Comparison of ENCODE assay signal across 14 cellular contexts in the genomic region with DNA sequence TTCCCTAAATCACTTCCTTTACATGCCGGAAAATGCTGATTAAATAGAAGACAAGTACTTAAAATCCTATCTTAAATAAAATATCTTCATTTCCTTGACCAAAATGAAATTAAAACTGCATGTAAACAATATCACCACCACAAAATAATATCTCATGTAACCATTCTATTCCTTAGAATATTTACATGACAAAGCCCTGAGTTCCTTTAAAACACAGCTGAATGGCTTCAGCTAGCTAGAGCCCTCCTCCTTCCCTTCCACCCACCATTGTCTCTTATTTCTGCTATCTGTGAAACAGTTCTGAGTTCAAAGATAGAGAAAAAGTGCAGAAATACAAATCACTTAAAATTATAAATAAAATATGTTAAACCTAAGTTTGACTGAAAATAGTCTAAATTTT.
DNase-seq lines count a peak whose midpoint lies in the region; ATAC-seq and TF ChIP-seq lines count a peak whose summit lies in the region.
"Had no signal": no experiment of that assay in that cellular context is flagged by ENCODE, and none has a peak within 500 bp of the region (broad histone marks: within the 10 kb centered on the region; RNA-seq: fewer than 3 reads in every experiment).

No MANE protein-coding gene starts in this region.

- dilution Hi-C loops in IMR-90 (cut with HindIII; ENCODE audit: low sequenced_read_pairs, unreplicated experiment), result no loop called here

- H4K5ac ChIP-seq in IMR-90 (ENCODE audit: low read depth, low read length), result no peak overlapping the region

- no peak overlapping the region for H3K23ac ChIP-seq in IMR-90 (ENCODE audit: low read depth, low read length)

- H3K4ac ChIP-seq in IMR-90 (ENCODE audit: low read depth, low read length), result no peak overlapping the region

- H3K79me1 ChIP-seq in IMR-90 (ENCODE audit: low read depth in 1 of 2, low read length in 2 of 2), result peaks cover 26 to 58% of the 10 kb centered on the region in 2 experiments; a peak in 3 of 4 replicates

- no peak overlapping the region for H4K91ac ChIP-seq in IMR-90 (ENCODE audit: insufficient read depth, low read depth, low read length)

- no TSS peak for BruUV-seq in IMR-90 (replicated peaks; lab: Mats Ljungman, UMichigan)

- H3K9me3 Mint-ChIP-seq in CD4-positive, alpha-beta memory T cell, result no peaks in the 10 kb centered on the region
- H3K9me3 Mint-ChIP-seq in naive thymus-derived CD8-positive, alpha-beta T cell, result no peaks in the 10 kb centered on the region
- H3K9me3 Mint-ChIP-seq: H9, neural crest cell had no signal

- 0 out of 4 replicates have a peak overlapping the region, but pooled peaks of 1 of the 2 experiments have one; percentile 81 for H4K8ac ChIP-seq in IMR-90 (ENCODE audit: low read depth in 2 of 2, low read length in 2 of 2)

- peak overlapping the region; percentile 32 to 48 for H3K4me3 ChIP-seq in CD4-positive, alpha-beta memory T cell (ENCODE audit: low read length in 2 of 2)
- H3K4me3 ChIP-seq in IMR-90 (ENCODE audit: insufficient read depth, low read depth, low read length) (no peak overlapping the region), ascending aorta (peak overlapping the region in 1 of 2 donors; percentile 50)

- in situ Hi-C loops in IMR-90 (cut with MboI; ENCODE audit: low sequenced_read_pairs), result no loop called here

- peak overlapping the region; percentile 78; the same call in 1 of the 2 replicates for H2BK120ac ChIP-seq in IMR-90 (ENCODE audit: low read depth, low read length)

- H3K27ac Mint-ChIP-seq in CD4-positive, alpha-beta memory T cell, result peak overlapping the region; percentile 89 to 97 (median 94)
- peak overlapping the region; percentile 91 to 98 (median 96) for H3K27ac Mint-ChIP-seq in naive thymus-derived CD8-positive, alpha-beta T cell

- no peak for TF ChIP-seq RAD21 in IMR-90 (IDR thresholded peaks at IDR 0.05; ENCODE audit: low read length)

- no peak overlapping the region for H3K14ac ChIP-seq in IMR-90 (replicated peaks; ENCODE audit: low read depth, low read length)

- H2BK15ac ChIP-seq in IMR-90 (ENCODE audit: low read depth, low read length), result no peak overlapping the region

- TF ChIP-seq CTCF in IMR-90 (conservative IDR thresholded peaks at IDR 0.05; ENCODE audit: low read depth, low read length) (no peak), ascending aorta (IDR thresholded peaks at IDR 0.05) (no peak)

- H3K18ac ChIP-seq in IMR-90 (ENCODE audit: low read depth, low read length), result no peak overlapping the region

- no peak overlapping the region for H2AFZ ChIP-seq in IMR-90 (replicated peaks; ENCODE audit: low read length, poor library complexity)

- peaks cover 4% of the 10 kb centered on the region; the same call in 1 of the 2 replicates for H4K20me1 ChIP-seq in IMR-90 (ENCODE audit: insufficient read depth, low read length)

- no peaks in the 10 kb centered on the region for H3K9me3 ChIP-seq in CD4-positive, alpha-beta memory T cell (ENCODE audit: control insufficient read depth in 1 of 2, low read length in 2 of 2)
- no peaks in the 10 kb centered on the region for H3K9me3 ChIP-seq in IMR-90 (ENCODE audit: control insufficient read depth, insufficient read depth, low read length)
- H3K9me3 ChIP-seq in ascending aorta, result no peaks in the 10 kb centered on the region
- H3K9me3 ChIP-seq: upper lobe of left lung had no signal

- DNase-seq in CD4-positive, alpha-beta memory T cell, result no peak
- no peak for DNase-seq in IMR-90
- no peak for DNase-seq in ascending aorta (ENCODE audit: low spot score in 2 of 2)
- no peak for DNase-seq in naive thymus-derived CD8-positive, alpha-beta T cell
- DNase-seq in SKM-1 (lab: John Stamatoyannopoulos, UW; ENCODE audit: unreplicated experiment), result no peak
- no peak for DNase-seq in epidermal melanocyte (ENCODE audit: insufficient read length, low spot score)
- no peak for DNase-seq in kidney tubule cell (ENCODE audit: low spot score)
- DNase-seq: H9, head of caudate nucleus, NCI-H187, SHP77, upper lobe of left lung had no signal

- intact Hi-C loops in CD4-positive, alpha-beta memory T cell (cut with micrococcal nuclease), result loop anchor here (1.0 to 5.0 kb wide), 3 partner anchors 43 to 102 kb away; no protein-coding TSS in a partner anchor
- intact Hi-C loops in IMR-90 (cut with micrococcal nuclease) (no loop called here), ascending aorta (cut with DNase I) (no loop called here)

- WGBS in IMR-90 (ENCODE audit: extremely low coverage in 2 of 2, insufficient read length in 1 of 2), 2 experiments, result no CpG with 5 or more reads among the region's 1 CpG

- H3K36me3 Mint-ChIP-seq in CD4-positive, alpha-beta memory T cell, result peaks cover 0 to 11% of the 10 kb centered on the region in 2 donors
- no peaks in the 10 kb centered on the region for H3K36me3 Mint-ChIP-seq in naive thymus-derived CD8-positive, alpha-beta T cell

- H2BK20ac ChIP-seq in IMR-90 (ENCODE audit: low read depth, low read length), result no peak overlapping the region

- no peak for ATAC-seq in IMR-90 (ENCODE audit: low read depth)
- ATAC-seq in naive thymus-derived CD8-positive, alpha-beta T cell, result no peak
- ATAC-seq in HG02678 (IDR thresholded peaks at IDR 0.05; ENCODE audit: unreplicated experiment), result no peak

- peaks cover 93% of the 10 kb centered on the region for H3K4me1 ChIP-seq in CD4-positive, alpha-beta memory T cell (ENCODE audit: insufficient read depth, low read length)
- H3K4me1 ChIP-seq in IMR-90 (ENCODE audit: control insufficient read depth, insufficient read depth, low read length) (peaks cover 22% of the 10 kb centered on the region), ascending aorta (peaks cover 8 to 48% of the 10 kb centered on the region in 2 donors)

- no peak overlapping the region; the same call in 1 of the 2 replicates for H3K56ac ChIP-seq in IMR-90 (ENCODE audit: extremely low read depth, insufficient read depth, low read length)

- no peaks in the 10 kb centered on the region for H3K27me3 ChIP-seq in CD4-positive, alpha-beta memory T cell (ENCODE audit: insufficient read depth, low read length)
- H3K27me3 ChIP-seq in IMR-90 (ENCODE audit: control insufficient read depth, insufficient read depth, low read length), result no peaks in the 10 kb centered on the region
- no peaks in the 10 kb centered on the region for H3K27me3 ChIP-seq in ascending aorta
- H3K27me3 ChIP-seq: upper lobe of left lung had no signal

- H3K36me3 ChIP-seq in CD4-positive, alpha-beta memory T cell (ENCODE audit: insufficient read depth, low read length), result no peaks in the 10 kb centered on the region
- H3K36me3 ChIP-seq in IMR-90 (ENCODE audit: control insufficient read depth, insufficient read depth, low read length) (no peaks in the 10 kb centered on the region), ascending aorta (no peaks in the 10 kb centered on the region)
- H3K36me3 ChIP-seq: upper lobe of left lung had no signal

- no peak overlapping the region for H3K9ac ChIP-seq in IMR-90 (ENCODE audit: low read depth, low read length)

- peaks cover 62 to 95% (median 80%) of the 10 kb centered on the region in 4 donors for H3K4me1 Mint-ChIP-seq in CD4-positive, alpha-beta memory T cell
- H3K4me1 Mint-ChIP-seq in naive thymus-derived CD8-positive, alpha-beta T cell, result peaks cover 38 to 91% (median 84%) of the 10 kb centered on the region in 4 donors

- TF ChIP-seq POLR2A in IMR-90 (IDR thresholded peaks at IDR 0.05; ENCODE audit: low read depth, low read length), result no peak

- CTCF ChIA-PET in CD4-positive, alpha-beta memory T cell (lab: Charles Lee; ENCODE audit: partially characterized antibody), result interaction anchor here (0.8 to 3.1 kb wide), 9 partner anchors 14 to 102 kb away, joined by 3 to 13 read pairs (median 6); no protein-coding TSS in a partner anchor
- CTCF ChIA-PET in IMR-90 (lab: Yijun Ruan, JAX), result no interaction called here

- no peak overlapping the region for H2AK9ac ChIP-seq in IMR-90 (replicated peaks; ENCODE audit: low read depth, low read length, poor library complexity)

- H3K27me3 Mint-ChIP-seq in CD4-positive, alpha-beta memory T cell, result no peaks in the 10 kb centered on the region
- no peaks in the 10 kb centered on the region for H3K27me3 Mint-ChIP-seq in naive thymus-derived CD8-positive, alpha-beta T cell

- peaks cover 8% of the 10 kb centered on the region for H3K9me1 ChIP-seq in IMR-90 (ENCODE audit: insufficient read depth, low read length)

- H2AK5ac ChIP-seq in IMR-90 (ENCODE audit: low read depth, low read length), result no peak overlapping the region

- no peak overlapping the region for H2BK5ac ChIP-seq in IMR-90 (ENCODE audit: low read depth, low read length, poor library complexity, severe bottlenecking)

- POLR2A ChIA-PET in CD4-positive, alpha-beta memory T cell (lab: Charles Lee; ENCODE audit: partially characterized antibody), result interaction anchor here (0.7 to 15.4 kb wide), 22 partner anchors 9 to 104 kb away, joined by 3 to 409 read pairs (median 14); a partner anchor contains a TSS
- POLR2A ChIA-PET in IMR-90 (lab: Charles Lee; ENCODE audit: unreplicated experiment), result no interaction called here
- POLR2A ChIA-PET in naive thymus-derived CD8-positive, alpha-beta T cell (lab: Charles Lee), result interaction anchor here (1.9 to 9.2 kb wide), 3 partner anchors 15 to 104 kb away, joined by 16 to 153 read pairs (median 17); no protein-coding TSS in a partner anchor

- H3K4me3 Mint-ChIP-seq in CD4-positive, alpha-beta memory T cell, result peak overlapping the region; percentile 60 to 95 (median 87)
- peak overlapping the region; percentile 77 to 92 (median 84) for H3K4me3 Mint-ChIP-seq in naive thymus-derived CD8-positive, alpha-beta T cell
- H3K4me3 Mint-ChIP-seq: H9, neural crest cell had no signal

- peak overlapping the region; percentile 83 for H3K27ac ChIP-seq in CD4-positive, alpha-beta memory T cell (ENCODE audit: low read depth, low read length)
- H3K27ac ChIP-seq in IMR-90 (ENCODE audit: insufficient read depth, low read length) (no peak overlapping the region), ascending aorta (peak overlapping the region; percentile 25 to 57)

- no peak overlapping the region for H3K4me2 ChIP-seq in IMR-90 (ENCODE audit: low read depth, low read length)

TF ChIP-seq in IMR-90, 13 proteins besides CTCF, POLR2A, EP300 and RAD21:
- TF ChIP-seq, protein P1, sequence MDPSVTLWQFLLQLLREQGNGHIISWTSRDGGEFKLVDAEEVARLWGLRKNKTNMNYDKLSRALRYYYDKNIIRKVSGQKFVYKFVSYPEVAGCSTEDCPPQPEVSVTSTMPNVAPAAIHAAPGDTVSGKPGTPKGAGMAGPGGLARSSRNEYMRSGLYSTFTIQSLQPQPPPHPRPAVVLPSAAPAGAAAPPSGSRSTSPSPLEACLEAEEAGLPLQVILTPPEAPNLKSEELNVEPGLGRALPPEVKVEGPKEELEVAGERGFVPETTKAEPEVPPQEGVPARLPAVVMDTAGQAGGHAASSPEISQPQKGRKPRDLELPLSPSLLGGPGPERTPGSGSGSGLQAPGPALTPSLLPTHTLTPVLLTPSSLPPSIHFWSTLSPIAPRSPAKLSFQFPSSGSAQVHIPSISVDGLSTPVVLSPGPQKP (IDR thresholded peaks at IDR 0.05; ENCODE audit: borderline replicate concordance, low read depth, low read length), result no peak
- no peak for TF ChIP-seq MAZ (IDR thresholded peaks at IDR 0.05; ENCODE audit: borderline replicate concordance, low read depth, low read length)
- no peak for TF ChIP-seq MXI1 (IDR thresholded peaks at IDR 0.05; ENCODE audit: borderline replicate concordance, low read depth, low read length)
- no peak for TF ChIP-seq CEBPB (IDR thresholded peaks at IDR 0.05; ENCODE audit: low read depth, low read length)
- TF ChIP-seq BHLHE40 (IDR thresholded peaks at IDR 0.05; ENCODE audit: low read depth, low read length), result no peak
